Comparison of ENCODE assay signal across 8 cellular contexts in genomic region chr10:103917326-103918052, GRCh38. TPM values are rescaled to one million over a fixed set of nuclear protein-coding genes. Genes with fewer than 3 reads are reported as not detected.
DNase-seq lines count a peak whose midpoint lies in the region; ATAC-seq and TF ChIP-seq lines count a peak whose summit lies in the region.

No MANE protein-coding gene starts in this region.

- H3K4me1 Mint-ChIP-seq in activated CD4-positive, alpha-beta memory T cell treated with anti-CD3 and anti-CD28 coated beads for 36 hours (ENCODE audit: low read depth): peaks cover 37% of the 10 kb centered on the region

- ATAC-seq in GM21390 (IDR thresholded peaks at IDR 0.05; ENCODE audit: unreplicated experiment): peak; percentile 8

- intact Hi-C loops in activated CD4-positive, alpha-beta memory T cell treated with anti-CD3 and anti-CD28 coated beads for 36 hours (cut with micrococcal nuclease): loop anchor here (1.0 to 5.0 kb wide), 7 partner anchors 9 to 435 kb away; partner anchors contain the start of genes CFAP58, GSTO2, ITPRIP and SLK

- no peak for TF ChIP-seq CTCF in foreskin fibroblast (IDR thresholded peaks at IDR 0.05; ENCODE audit: low read depth, low read length)

- H3K4me3 Mint-ChIP-seq in activated CD4-positive, alpha-beta memory T cell treated with anti-CD3 and anti-CD28 coated beads for 36 hours: peak overlapping the region; percentile 98

- POLR2A ChIA-PET in activated CD4-positive, alpha-beta memory T cell treated with anti-CD3 and anti-CD28 coated beads for 36 hours (lab: Charles Lee): interaction anchor here (0.6 to 2.1 kb wide), 4 partner anchors 11 to 204 kb away, joined by 3 to 8 read pairs (median 3); partner anchors contain the start of gene SFR1

- DNase-seq in DMS 273 (lab: John Stamatoyannopoulos, UW; ENCODE audit: unreplicated experiment): peak; percentile 85
- peak; percentile 12 for DNase-seq in HS-27A (ENCODE audit: low read depth)
- peak; percentile 54 for DNase-seq in activated CD4-positive, alpha-beta memory T cell treated with anti-CD3 and anti-CD28 coated beads for 36 hours
- peak; percentile 26 to 71 for DNase-seq in foreskin fibroblast
- DNase-seq in nucleus accumbens (lab: John Stamatoyannopoulos, UW): peak in 34 of 56 donors; percentile 30 to 79 (median 60)
- DNase-seq in EL: no peak
- DNase-seq in COLO829 (ENCODE audit: low spot score): no peak

- no peaks in the 10 kb centered on the region for H3K27me3 Mint-ChIP-seq in activated CD4-positive, alpha-beta memory T cell treated with anti-CD3 and anti-CD28 coated beads for 36 hours

- H3K36me3 Mint-ChIP-seq in activated CD4-positive, alpha-beta memory T cell treated with anti-CD3 and anti-CD28 coated beads for 36 hours: peaks cover 32% of the 10 kb centered on the region

- H3K9me3 Mint-ChIP-seq in activated CD4-positive, alpha-beta memory T cell treated with anti-CD3 and anti-CD28 coated beads for 36 hours: peaks cover 10% of the 10 kb centered on the region

- CTCF ChIA-PET in activated CD4-positive, alpha-beta memory T cell treated with anti-CD3 and anti-CD28 coated beads for 36 hours (lab: Charles Lee): interaction anchor here (0.7 to 1.7 kb wide), 3 partner anchors 8 to 29 kb away, joined by 3 to 4 read pairs (median 4); no protein-coding TSS in a partner anchor

- H3K4me3 ChIP-seq in foreskin fibroblast (ENCODE audit: low read depth in 1 of 2, low read length in 2 of 2): peak overlapping the region; percentile 74 to 90

- peak overlapping the region; percentile 98 for H3K27ac Mint-ChIP-seq in activated CD4-positive, alpha-beta memory T cell treated with anti-CD3 and anti-CD28 coated beads for 36 hours

RNA-seq across cellular contexts. Expression of gene STN1, which starts 0.5 kb away (rescaled TPM):
- total RNA-seq in activated CD4-positive, alpha-beta memory T cell treated with anti-CD3 and anti-CD28 coated beads for 36 hours: 10 to 100 TPM; 56.1 to 57.0 TPM

RNA-seq across cellular contexts. Expression of gene SLK, which starts 49.5 kb away (rescaled TPM):
- 10 to 100 TPM; 26.1 to 27.7 TPM for total RNA-seq in activated CD4-positive, alpha-beta memory T cell treated with anti-CD3 and anti-CD28 coated beads for 36 hours

Comparison
In these comparisons a context has a peak if more than half of its experiments do, and no peak if none do; other contexts are left out.
1. DNase-seq: peak in DMS 273 (single experiment), HS-27A (single experiment), activated CD4-positive, alpha-beta memory T cell treated with anti-CD3 and anti-CD28 coated beads for 36 hours (single experiment), foreskin fibroblast (2 of 2) and nucleus accumbens (34 of 56); none in EL (single experiment) and COLO829 (single experiment).